22 cellular contexts compared by ENCODE assay signal in the genomic region with DNA sequence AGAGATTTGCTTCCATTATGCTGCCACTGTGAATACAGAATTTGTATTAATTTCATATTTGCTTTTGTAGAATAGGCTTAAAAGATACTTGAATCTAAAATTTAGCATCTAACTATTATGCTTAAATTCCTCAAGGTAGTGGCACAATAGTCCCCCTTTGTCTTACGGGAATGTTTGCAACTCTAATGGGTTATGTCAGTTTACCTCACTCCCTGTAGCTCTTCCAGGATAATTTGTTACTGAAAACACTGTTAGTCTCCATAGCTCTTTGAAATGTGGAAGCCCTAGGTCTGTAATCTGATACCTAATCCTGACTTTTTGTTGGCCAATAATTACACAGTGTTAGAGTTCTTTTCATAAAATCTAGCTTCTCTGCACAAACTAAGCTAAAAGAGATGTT.
A peak's percentile ranks its signal among the peaks of the same experiment; 100 is the strongest.
DNase-seq lines count a peak whose midpoint lies in the region; TF ChIP-seq lines count a peak whose summit lies in the region.
"Had no signal": no experiment of that assay in that cellular context is flagged by ENCODE, and none has a peak within 500 bp of the region (broad histone marks: within the 10 kb centered on the region; RNA-seq: fewer than 3 reads in every experiment).

No MANE protein-coding gene starts in this region.

- H3K4me3 ChIP-seq in NT2/D1 (ENCODE audit: insufficient read length, low read depth) (no peak overlapping the region), iPS-20b (ENCODE audit: low read length) (0 out of 2 replicates have a peak overlapping the region, but pooled peaks have one; percentile 20), stomach (no peak overlapping the region)
- H3K4me3 ChIP-seq: GM12878, MG63 had no signal

- H3K9me3 ChIP-seq in NT2/D1 (ENCODE audit: insufficient read depth, low read length) (no peaks in the 10 kb centered on the region), iPS-20b (ENCODE audit: insufficient read depth, low read depth, low read length) (no peaks in the 10 kb centered on the region), stomach (no peaks in the 10 kb centered on the region)
- H3K9me3 ChIP-seq: MG63 had no signal

- H3K4me1 ChIP-seq in NT2/D1 (ENCODE audit: insufficient read depth, insufficient read length) (no peaks in the 10 kb centered on the region), iPS-20b (ENCODE audit: insufficient read depth, low read length) (peaks cover 17% of the 10 kb centered on the region), stomach (no peaks in the 10 kb centered on the region)

- no peaks in the 10 kb centered on the region for H3K36me3 Mint-ChIP-seq in T-helper 2 cell treated with Interferon-gamma antibody and Interleukin-4, amounts not matched to agents 5 μg/mL and 100 μg/mL, for 36 hours (ENCODE audit: low read depth)
- H3K36me3 Mint-ChIP-seq: CD8-positive, alpha-beta memory T cell had no signal

- no peaks in the 10 kb centered on the region for H3K27me3 Mint-ChIP-seq in T-helper 2 cell treated with Interferon-gamma antibody and Interleukin-4, amounts not matched to agents 5 μg/mL and 100 μg/mL, for 36 hours (ENCODE audit: low read depth)
- H3K27me3 Mint-ChIP-seq: CD8-positive, alpha-beta memory T cell had no signal

- intact Hi-C loops in stomach (cut with DNase I; ENCODE audit: low total_unique reads): no loop called here

- H3K36me3 ChIP-seq in NT2/D1 (ENCODE audit: insufficient read depth, insufficient read length, low read length): no peaks in the 10 kb centered on the region
- H3K36me3 ChIP-seq in iPS-20b (ENCODE audit: insufficient read depth, low read depth, low read length): no peaks in the 10 kb centered on the region
- H3K36me3 ChIP-seq in stomach: no peaks in the 10 kb centered on the region
- H3K36me3 ChIP-seq: MG63 had no signal

- no peak for TF ChIP-seq POLR2A in stomach (IDR thresholded peaks at IDR 0.05)

- no peak for TF ChIP-seq CTCF in stomach (IDR thresholded peaks at IDR 0.05)

- no peak overlapping the region for H3K27ac Mint-ChIP-seq in T-helper 2 cell treated with Interferon-gamma antibody and Interleukin-4, amounts not matched to agents 5 μg/mL and 100 μg/mL, for 36 hours
- H3K27ac Mint-ChIP-seq: CD8-positive, alpha-beta memory T cell had no signal

- no peak overlapping the region for H3K4me3 Mint-ChIP-seq in T-helper 2 cell treated with Interferon-gamma antibody and Interleukin-4, amounts not matched to agents 5 μg/mL and 100 μg/mL, for 36 hours
- H3K4me3 Mint-ChIP-seq: CD8-positive, alpha-beta memory T cell had no signal

- H3K9me3 Mint-ChIP-seq in T-helper 2 cell treated with Interferon-gamma antibody and Interleukin-4, amounts not matched to agents 5 μg/mL and 100 μg/mL, for 36 hours: peaks cover 3% of the 10 kb centered on the region

- DNase-seq in HuH-7 (ENCODE audit: low spot score) (peak; percentile 8), NT2/D1 (ENCODE audit: low read depth, low spot score) (peak; percentile 35), stomach (no peak), NCI-H2196 (lab: John Stamatoyannopoulos, UW; ENCODE audit: unreplicated experiment) (no peak)
- DNase-seq in stimulated activated CD4-positive, alpha-beta T cell treated with anti-CD3 and anti-CD28 coated beads, Interleukin-4, amount 100 ng/mL, for 1 hour: no peak
- no peak for DNase-seq in T-helper 2 cell treated with Interferon-gamma antibody and Interleukin-4, amounts not matched to agents 5 μg/mL and 100 μg/mL, for 36 hours (ENCODE audit: low spot score)
- DNase-seq: ACHN; C1 segment of cervical spinal cord; CD8-positive, alpha-beta memory T cell; DMS53; EL; GOT3; IMR-90; Karpas-422; MG63; NCI-H1048; NCI-H2081; NCI-H526; Right ventricle myocardium superior; SW 1271 had no signal

- TF ChIP-seq EP300 in stomach (IDR thresholded peaks at IDR 0.05): no peak

- H3K27ac ChIP-seq in iPS-20b (ENCODE audit: low read length) (no peak overlapping the region), stomach (no peak overlapping the region)

- no peaks in the 10 kb centered on the region for H3K27me3 ChIP-seq in NT2/D1 (ENCODE audit: insufficient read depth, insufficient read length)
- H3K27me3 ChIP-seq in iPS-20b (ENCODE audit: insufficient read depth, low read length): no peaks in the 10 kb centered on the region
- no peaks in the 10 kb centered on the region for H3K27me3 ChIP-seq in stomach
- H3K27me3 ChIP-seq: MG63 had no signal

- H3K4me1 Mint-ChIP-seq in T-helper 2 cell treated with Interferon-gamma antibody and Interleukin-4, amounts not matched to agents 5 μg/mL and 100 μg/mL, for 36 hours (ENCODE audit: low read depth): no peaks in the 10 kb centered on the region
- H3K4me1 Mint-ChIP-seq: CD8-positive, alpha-beta memory T cell had no signal

- WGBS in stomach, 5 donors: 23 to 52% (median 38%) methylated on average over 1 of the region's 1 CpG

- H3K9ac ChIP-seq in NT2/D1 (ENCODE audit: insufficient read length, low read depth) (no peak overlapping the region), iPS-20b (ENCODE audit: low read depth, low read length) (no peak overlapping the region)

Comparison
In these comparisons a context has a peak if more than half of its experiments do, and no peak if none do; other contexts are left out.
1. DNase-seq: peak in HuH-7 (single experiment) and NT2/D1 (single experiment); none in stomach (single experiment), NCI-H2196 (single experiment), stimulated activated CD4-positive, alpha-beta T cell treated with anti-CD3 and anti-CD28 coated beads, Interleukin-4, amount 100 ng/mL, for 1 hour (single experiment) and T-helper 2 cell treated with Interferon-gamma antibody and Interleukin-4, amounts not matched to agents 5 μg/mL and 100 μg/mL, for 36 hours (single experiment).